In the genomic region with DNA sequence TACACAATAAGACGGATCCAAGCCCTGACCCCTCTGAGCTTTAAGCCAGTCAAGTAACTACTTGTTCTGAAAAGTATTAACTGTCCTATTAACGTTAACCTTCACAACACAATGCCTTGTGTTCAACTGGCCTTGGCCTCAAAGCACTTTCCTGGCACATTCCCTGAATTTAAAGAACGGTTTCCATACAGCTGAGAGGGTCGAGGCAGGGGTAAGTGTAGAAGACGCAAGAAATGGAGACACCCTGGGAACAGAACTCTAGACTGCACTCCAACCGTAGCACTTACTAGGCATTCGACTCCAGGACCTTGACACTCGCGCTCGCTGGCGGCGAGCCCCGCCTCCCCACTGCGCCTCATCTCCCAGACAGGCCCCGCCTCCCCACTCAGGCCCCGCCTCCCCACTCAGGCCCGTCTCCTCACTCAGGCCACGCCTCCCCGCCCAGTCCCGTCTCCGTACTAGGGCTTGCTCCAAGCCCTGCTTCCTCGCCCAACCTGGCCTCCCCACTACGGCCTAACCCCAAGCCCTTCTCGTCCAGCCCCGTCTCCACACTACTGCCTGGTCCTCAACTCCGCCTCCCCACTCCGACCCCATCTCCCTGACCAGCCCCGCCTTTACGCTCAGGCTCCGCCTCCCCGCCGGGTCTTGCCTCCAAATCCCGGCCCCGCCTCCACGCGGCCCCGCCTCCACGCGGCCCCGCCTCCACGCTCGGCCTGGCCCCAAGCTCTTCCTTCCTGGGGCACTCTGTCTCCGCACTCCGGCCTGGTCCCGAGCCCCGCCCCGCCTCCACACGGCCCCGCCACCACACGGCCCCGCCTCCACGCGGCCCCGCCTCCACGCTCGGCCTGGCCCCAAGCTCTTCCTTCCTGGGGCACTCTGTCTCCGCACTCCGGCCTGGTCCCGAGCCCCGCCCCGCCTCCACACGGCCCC, we compare ENCODE assay signal across 8 cellular contexts. TPM values are rescaled to one million over a fixed set of nuclear protein-coding genes. Genes with fewer than 3 reads are reported as not detected.
DNase-seq lines count a peak whose midpoint lies in the region; ATAC-seq and TF ChIP-seq lines count a peak whose summit lies in the region.

No MANE protein-coding gene starts in this region.

- no peaks in the 10 kb centered on the region for H4K20me1 ChIP-seq in OCI-LY3 (ENCODE audit: insufficient read depth, low read length)

- no peaks in the 10 kb centered on the region for H3K9me3 ChIP-seq in OCI-LY3 (ENCODE audit: insufficient read depth, low read length)

- H3K27me3 ChIP-seq in OCI-LY3 (ENCODE audit: low read depth, low read length), result no peaks in the 10 kb centered on the region

- peaks cover 37% of the 10 kb centered on the region for H3K79me2 ChIP-seq in OCI-LY3 (ENCODE audit: low read length)

- peak overlapping the region; percentile 78 for H3K9ac ChIP-seq in OCI-LY3 (ENCODE audit: low read length)

- H3K4me3 ChIP-seq in OCI-LY3 (ENCODE audit: low read length), result peak overlapping the region; percentile 98
- peak overlapping the region; percentile 76 for H3K4me3 ChIP-seq in epithelial cell of esophagus (ENCODE audit: low read length)

- TF ChIP-seq CTCF in OCI-LY3 (IDR thresholded peaks at IDR 0.05; ENCODE audit: low read depth, low read length) (no peak), epithelial cell of esophagus (IDR thresholded peaks at IDR 0.05; ENCODE audit: insufficient read depth, low read depth, low read length, missing control alignments) (no peak)

- peak; percentile 55 for ATAC-seq in GM21526 (IDR thresholded peaks at IDR 0.05; ENCODE audit: low FRiP score, unreplicated experiment)

- peak overlapping the region; percentile 86 for H3K27ac ChIP-seq in OCI-LY3 (ENCODE audit: low read length)

- DNase-seq in D341Med (ENCODE audit: low spot score), result peak; percentile 88
- peak; percentile 82 for DNase-seq in HuH-7.5 (ENCODE audit: low spot score)
- peak; percentile 93 for DNase-seq in activated T-cell treated with anti-CD3 and anti-CD28 coated beads for 24 hours (ENCODE audit: low read depth)
- DNase-seq in epithelial cell of esophagus (ENCODE audit: low read depth), result peak; percentile 97
- DNase-seq in mucosa of gallbladder (ENCODE audit: low spot score), result peak; percentile 98
- peak; percentile 96 to 98 for DNase-seq in stimulated activated CD8-positive, alpha-beta memory T cell treated with anti-CD3 and anti-CD28 coated beads, Interleukin-4, amount 100 ng/mL, for 1 hour (ENCODE audit: low read depth in 2 of 2, low spot score in 1 of 2)

- H3K4me2 ChIP-seq in OCI-LY3 (ENCODE audit: low read length), result peak overlapping the region; percentile 97

- H3K4me1 ChIP-seq in OCI-LY3 (ENCODE audit: low read length), result peaks cover 22% of the 10 kb centered on the region

- peak overlapping the region; percentile 94; the same call in 1 of the 2 replicates for H2AFZ ChIP-seq in OCI-LY3 (ENCODE audit: low read depth, low read length)

- peaks cover 12% of the 10 kb centered on the region for H3K36me3 ChIP-seq in OCI-LY3 (replicated peaks; ENCODE audit: low read depth, low read length)

RNA-seq across cellular contexts. Expression of a gene that starts 0.9 kb away (rescaled TPM):
- total RNA-seq in mucosa of gallbladder, result 36.3 TPM

Comparison
In these comparisons a context has a peak if more than half of its experiments do, and no peak if none do; other contexts are left out.
1. Peak in every context shown above with its lines: DNase-seq, ATAC-seq, H3K4me3 ChIP-seq and H3K27ac ChIP-seq.